Comparison of ENCODE assay signal across 8 cellular contexts in the genomic region with DNA sequence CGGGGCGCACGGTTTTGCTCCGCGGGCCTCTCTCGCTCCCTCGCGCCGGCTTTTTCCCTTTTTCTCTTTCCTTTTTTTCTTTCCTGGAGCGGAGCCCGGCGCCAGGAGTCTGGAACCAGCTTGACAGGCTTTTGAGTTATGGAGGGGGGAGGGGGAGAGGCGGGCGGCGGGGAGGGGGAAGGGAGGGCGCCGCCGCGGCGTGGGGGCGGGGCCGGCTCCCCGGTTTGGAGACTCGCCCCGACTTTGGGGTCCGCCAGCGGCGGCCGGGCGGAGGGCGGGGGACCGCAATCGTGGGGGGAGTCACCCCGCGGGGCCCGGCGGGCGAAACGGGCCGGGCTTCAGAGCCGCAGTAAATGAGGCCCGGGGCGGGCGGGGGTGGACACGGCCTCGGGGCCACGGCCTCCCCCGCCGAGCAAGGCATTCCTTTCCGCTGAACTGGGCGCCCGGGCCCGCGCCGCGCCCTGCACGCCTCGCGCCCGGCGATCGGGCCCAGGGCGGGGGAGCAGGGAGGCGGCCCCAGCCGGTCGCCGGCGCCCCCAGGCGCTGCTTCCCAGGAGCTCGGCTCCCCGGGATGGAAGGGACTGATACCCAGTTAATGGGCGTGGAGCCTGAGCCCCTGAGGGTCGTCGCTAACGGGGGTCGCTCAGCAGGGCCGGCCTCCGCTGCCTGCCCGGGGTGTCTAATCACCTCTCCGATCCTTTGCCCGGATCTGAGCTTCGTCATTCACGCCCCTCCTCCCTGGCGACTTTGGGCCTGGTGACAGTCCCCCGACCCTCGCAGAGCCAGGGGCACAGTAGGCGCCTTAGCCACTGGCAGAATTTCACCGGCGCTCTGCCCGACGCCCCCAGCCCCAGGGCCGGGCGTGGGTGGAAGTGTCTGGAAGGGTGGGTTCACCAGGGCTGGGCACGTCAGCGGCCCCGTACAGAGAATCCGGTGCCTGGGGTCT.
DNase-seq lines count a peak whose midpoint lies in the region; ATAC-seq and TF ChIP-seq lines count a peak whose summit lies in the region.

No MANE protein-coding gene starts in this region.

- intact Hi-C loops in Right ventricle myocardium inferior (cut with DNase I), result loop anchor here (2.0 to 5.0 kb wide), 6 partner anchors 22 to 342 kb away; a partner anchor contains a TSS

- no peaks in the 10 kb centered on the region for H3K9me3 Mint-ChIP-seq in T-helper 2 cell treated with Interferon-gamma antibody and Interleukin-4, amounts not matched to agents 5 μg/mL and 100 μg/mL, for 36 hours

- ATAC-seq in Right ventricle myocardium inferior, result peak; percentile 66
- no peak for ATAC-seq in GM18870 (IDR thresholded peaks at IDR 0.05; ENCODE audit: unreplicated experiment)

- H3K27ac Mint-ChIP-seq in T-helper 2 cell treated with Interferon-gamma antibody and Interleukin-4, amounts not matched to agents 5 μg/mL and 100 μg/mL, for 36 hours, result no peak overlapping the region

- peaks cover 15% of the 10 kb centered on the region for H3K27me3 Mint-ChIP-seq in T-helper 2 cell treated with Interferon-gamma antibody and Interleukin-4, amounts not matched to agents 5 μg/mL and 100 μg/mL, for 36 hours (ENCODE audit: low read depth)

- H2AFZ ChIP-seq in neuron (ENCODE audit: low read depth, low read length), result peak overlapping the region; percentile 65

- no peaks in the 10 kb centered on the region for H3K9me3 ChIP-seq in neuron (ENCODE audit: low read length)

- no peak for TF ChIP-seq CTCF in GM20000 (IDR thresholded peaks at IDR 0.05; ENCODE audit: extremely low read depth, missing control alignments)

- H3K4me3 ChIP-seq in neuron (ENCODE audit: low read length), result peak overlapping the region; percentile 39

- peaks cover 16% of the 10 kb centered on the region for H3K4me1 Mint-ChIP-seq in T-helper 2 cell treated with Interferon-gamma antibody and Interleukin-4, amounts not matched to agents 5 μg/mL and 100 μg/mL, for 36 hours (ENCODE audit: low read depth)

- H3K4me1 ChIP-seq in neuron (ENCODE audit: insufficient read depth, low read length), result peaks cover 52% of the 10 kb centered on the region

- H3K27me3 ChIP-seq in neuron (ENCODE audit: insufficient read depth, low read length), result no peaks in the 10 kb centered on the region

- peak overlapping the region; percentile 56 for H3K4me3 Mint-ChIP-seq in T-helper 2 cell treated with Interferon-gamma antibody and Interleukin-4, amounts not matched to agents 5 μg/mL and 100 μg/mL, for 36 hours

- H3K27ac ChIP-seq in adipose tissue (ENCODE audit: low read depth, low read length), result peak overlapping the region; percentile 98

- H3K36me3 Mint-ChIP-seq in T-helper 2 cell treated with Interferon-gamma antibody and Interleukin-4, amounts not matched to agents 5 μg/mL and 100 μg/mL, for 36 hours (ENCODE audit: low read depth), result no peaks in the 10 kb centered on the region

- 1 to 2% (median 1%) methylated on average over 71 to 97 of the region's 97 CpGs for WGBS in adipose tissue, 3 donors

- H3K36me3 ChIP-seq in neuron (ENCODE audit: insufficient read depth, low read length), result no peaks in the 10 kb centered on the region

- DNase-seq in T-helper 2 cell treated with Interferon-gamma antibody and Interleukin-4, amounts not matched to agents 5 μg/mL and 100 μg/mL, for 36 hours (ENCODE audit: low spot score), result peak; percentile 34
- no peak for DNase-seq in T-helper 2 cell
- peak; percentile 92 for DNase-seq in NCI-H69 (lab: John Stamatoyannopoulos, UW)
- peak; percentile 90 for DNase-seq in Right ventricle myocardium inferior (ENCODE audit: missing footprints)
- DNase-seq in GM20000 (ENCODE audit: low spot score), result no peak

Comparison
In these comparisons a context has a peak if more than half of its experiments do, and no peak if none do; other contexts are left out.
1. DNase-seq: peak in T-helper 2 cell treated with Interferon-gamma antibody and Interleukin-4, amounts not matched to agents 5 μg/mL and 100 μg/mL, for 36 hours (single experiment), NCI-H69 (single experiment) and Right ventricle myocardium inferior (single experiment); none in T-helper 2 cell (0 of 5) and GM20000 (single experiment).